ENCODE assay signal across 2 cellular contexts in the genomic region with DNA sequence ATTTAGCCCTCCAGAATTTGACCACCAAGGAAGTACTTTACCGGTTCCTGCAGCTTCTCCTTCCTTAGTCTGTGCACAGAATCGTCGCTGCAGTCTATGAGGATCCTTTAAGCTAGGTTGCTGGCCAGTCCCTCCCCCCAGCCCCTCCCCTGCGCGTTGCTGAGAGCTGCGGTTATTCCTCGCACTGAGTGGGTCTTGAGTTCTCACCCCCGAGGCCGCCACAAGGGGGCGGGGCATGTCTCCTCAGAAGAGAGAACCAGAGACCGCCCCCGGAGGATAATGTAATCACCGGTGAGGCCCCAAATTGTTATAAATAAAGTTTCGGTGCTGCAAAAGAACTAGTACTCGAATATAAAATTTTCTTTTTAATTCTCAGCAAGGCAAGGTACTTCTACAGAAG.
TF ChIP-seq lines count a peak whose summit lies in the region.

No MANE protein-coding gene starts in this region.

TF ChIP-seq in SK-N-SH, 30 proteins besides CTCF, POLR2A, EP300 and RAD21 (continued from another document):
- no peak for TF ChIP-seq REST (IDR thresholded peaks at IDR 0.05; ENCODE audit: low read depth, low read length)
- TF ChIP-seq, protein P1, sequence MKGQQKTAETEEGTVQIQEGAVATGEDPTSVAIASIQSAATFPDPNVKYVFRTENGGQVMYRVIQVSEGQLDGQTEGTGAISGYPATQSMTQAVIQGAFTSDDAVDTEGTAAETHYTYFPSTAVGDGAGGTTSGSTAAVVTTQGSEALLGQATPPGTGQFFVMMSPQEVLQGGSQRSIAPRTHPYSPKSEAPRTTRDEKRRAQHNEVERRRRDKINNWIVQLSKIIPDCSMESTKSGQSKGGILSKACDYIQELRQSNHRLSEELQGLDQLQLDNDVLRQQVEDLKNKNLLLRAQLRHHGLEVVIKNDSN (IDR thresholded peaks at IDR 0.05; ENCODE audit: borderline replicate concordance, low read depth), result no peak
- TF ChIP-seq POLR2AphosphoS5 (IDR thresholded peaks at IDR 0.05; ENCODE audit: low read depth, low read length), result no peak
- TF ChIP-seq GATA2 (CRISPR knock-in tag; IDR thresholded peaks at IDR 0.05), result no peak
- no peak for TF ChIP-seq PBX3 (IDR thresholded peaks at IDR 0.05)
- no peak for TF ChIP-seq JUND (IDR thresholded peaks at IDR 0.05)
- TF ChIP-seq MXI1 (IDR thresholded peaks at IDR 0.05; ENCODE audit: low read depth, low read length), result no peak
- TF ChIP-seq FOXM1 (IDR thresholded peaks at IDR 0.05; ENCODE audit: low read depth), result no peak
- TF ChIP-seq RCOR1 (IDR thresholded peaks at IDR 0.05; ENCODE audit: low read length), result no peak
- TF ChIP-seq NFIC (IDR thresholded peaks at IDR 0.05; ENCODE audit: borderline replicate concordance), result no peak
- no peak for TF ChIP-seq EZH2phosphoT487 (IDR thresholded peaks at IDR 0.05; ENCODE audit: borderline replicate concordance, low read depth)
- no peak for TF ChIP-seq RXRA (IDR thresholded peaks at IDR 0.05; ENCODE audit: borderline replicate concordance, low read depth)
- TF ChIP-seq, protein P2, sequence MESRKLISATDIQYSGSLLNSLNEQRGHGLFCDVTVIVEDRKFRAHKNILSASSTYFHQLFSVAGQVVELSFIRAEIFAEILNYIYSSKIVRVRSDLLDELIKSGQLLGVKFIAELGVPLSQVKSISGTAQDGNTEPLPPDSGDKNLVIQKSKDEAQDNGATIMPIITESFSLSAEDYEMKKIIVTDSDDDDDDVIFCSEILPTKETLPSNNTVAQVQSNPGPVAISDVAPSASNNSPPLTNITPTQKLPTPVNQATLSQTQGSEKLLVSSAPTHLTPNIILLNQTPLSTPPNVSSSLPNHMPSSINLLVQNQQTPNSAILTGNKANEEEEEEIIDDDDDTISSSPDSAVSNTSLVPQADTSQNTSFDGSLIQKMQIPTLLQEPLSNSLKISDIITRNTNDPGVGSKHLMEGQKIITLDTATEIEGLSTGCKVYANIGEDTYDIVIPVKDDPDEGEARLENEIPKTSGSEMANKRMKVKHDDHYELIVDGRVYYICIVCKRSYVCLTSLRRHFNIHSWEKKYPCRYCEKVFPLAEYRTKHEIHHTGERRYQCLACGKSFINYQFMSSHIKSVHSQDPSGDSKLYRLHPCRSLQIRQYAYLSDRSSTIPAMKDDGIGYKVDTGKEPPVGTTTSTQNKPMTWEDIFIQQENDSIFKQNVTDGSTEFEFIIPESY (IDR thresholded peaks at IDR 0.05; ENCODE audit: borderline replicate concordance, low read depth), result no peak
- TF ChIP-seq MEF2A (IDR thresholded peaks at IDR 0.05; ENCODE audit: borderline replicate concordance, low read depth), result no peak
- no peak for TF ChIP-seq ELF1 (IDR thresholded peaks at IDR 0.05)
- TF ChIP-seq USF2 (IDR thresholded peaks at IDR 0.05; ENCODE audit: borderline replicate concordance, low read depth, low read length), result no peak
- no peak for TF ChIP-seq TCF12 (IDR thresholded peaks at IDR 0.05)

TF ChIP-seq in SK-N-SH treated with all-trans-retinoic acid at 6 μM for 48 hours, 23 proteins besides CTCF, POLR2A, EP300 and RAD21 (continued from another document):
- no peak for TF ChIP-seq ARNTL (CRISPR knock-in tag; IDR thresholded peaks at IDR 0.05; ENCODE audit: borderline replicate concordance, low read depth)
- TF ChIP-seq SNAI2 (CRISPR knock-in tag; IDR thresholded peaks at IDR 0.05), result no peak
